In the genomic region with DNA sequence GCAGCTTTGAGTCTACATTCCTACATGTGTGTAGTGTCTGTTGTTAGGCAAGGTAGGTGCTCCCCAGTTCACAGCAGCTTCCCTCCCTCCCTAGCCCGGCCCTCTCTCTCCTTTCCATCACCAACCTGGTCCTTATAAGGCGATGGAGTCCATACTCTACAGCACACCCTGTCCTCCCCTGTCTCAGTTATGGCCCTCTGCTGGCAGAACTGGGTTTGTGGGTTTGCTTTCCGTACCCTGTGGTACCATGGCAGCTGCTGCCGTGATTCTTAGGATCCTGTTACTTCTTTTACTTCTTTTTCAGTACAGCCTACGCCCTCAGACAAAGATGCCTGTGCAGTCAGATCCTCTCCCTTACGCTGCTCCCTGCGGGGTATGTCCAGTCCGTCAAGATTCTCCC, we compare ENCODE assay signal across 9 cellular contexts. TPM values are rescaled to one million over a fixed set of nuclear protein-coding genes. Genes with fewer than 3 reads are reported as not detected.
DNase-seq lines count a peak whose midpoint lies in the region; ATAC-seq and TF ChIP-seq lines count a peak whose summit lies in the region.
"Had no signal": no experiment of that assay in that cellular context is flagged by ENCODE, and none has a peak within 500 bp of the region (broad histone marks: within the 10 kb centered on the region; RNA-seq: fewer than 3 reads in every experiment).

No MANE protein-coding gene starts in this region.

- in situ Hi-C loops in mammary epithelial cell (cut with MboI; ENCODE audit: low sequenced_read_pairs in 2 of 2): loop anchor here in 1 of 2 donors (25.0 kb wide), 1 partner anchor 224 kb away; no protein-coding TSS in a partner anchor

- H3K9me3 Mint-ChIP-seq in Caco-2 (ENCODE audit: unreplicated experiment) (no peaks in the 10 kb centered on the region), osteocyte (ENCODE audit: unreplicated experiment) (no peaks in the 10 kb centered on the region)

- CTCF ChIA-PET in Caco-2 (lab: Charles Lee) (no interaction called here), mammary epithelial cell (lab: Charles Lee; ENCODE audit: low non-redundant PET) (interaction anchor here (0.6 kb wide), 1 partner anchor 151 kb away, joined by 4 read pairs; no protein-coding TSS in a partner anchor)

- H3K4me3 Mint-ChIP-seq in Caco-2 (ENCODE audit: unreplicated experiment) (no peak overlapping the region), osteocyte (ENCODE audit: unreplicated experiment) (no peak overlapping the region)

- TF ChIP-seq CTCF in Caco-2 (IDR thresholded peaks at IDR 0.05; ENCODE audit: insufficient read depth in 1 of 2, low read depth in 1 of 2, low read length in 1 of 2, severe bottlenecking in 1 of 2, unreplicated experiment in 1 of 2) (peak; percentile 13 to 45), OCI-LY3 (IDR thresholded peaks at IDR 0.05; ENCODE audit: low read depth, low read length) (peak; percentile 35), mammary epithelial cell (conservative IDR thresholded peaks at IDR 0.05 in 1 of 2, IDR thresholded peaks at IDR 0.05 in 1 of 2; ENCODE audit: extremely low read depth in 1 of 2, insufficient read depth in 1 of 2, low read depth in 1 of 2, low read length in 2 of 2) (peak; percentile 20 to 35), osteocyte (IDR thresholded peaks at IDR 0.05) (peak; percentile 38), sigmoid colon (IDR thresholded peaks at IDR 0.05) (no peak)

- no peak for TF ChIP-seq EP300 in sigmoid colon (IDR thresholded peaks at IDR 0.05)

- 79% methylated on average over 8 of the region's 8 CpGs for WGBS in mammary epithelial cell (ENCODE audit: low coverage, missing lambda C conversion rate)
- 54 to 60% methylated on average over 8 of the region's 8 CpGs for WGBS in aorta, 2 donors
- WGBS in sigmoid colon, 2 donors: 55 to 72% methylated on average over 8 of the region's 8 CpGs

- BruUV-seq in Caco-2 (replicated peaks; lab: Mats Ljungman, UMichigan) (no TSS peak), mammary epithelial cell (replicated peaks; lab: Mats Ljungman, UMichigan) (no TSS peak)

- ATAC-seq in GM21576 (IDR thresholded peaks at IDR 0.05; ENCODE audit: unreplicated experiment) (peak; percentile 79), aorta (ENCODE audit: low FRiP score) (no peak)

- intact Hi-C loops in Caco-2 (cut with micrococcal nuclease; ENCODE audit: unreplicated experiment) (no loop called here), mammary epithelial cell (cut with micrococcal nuclease) (loop anchor here (2.0 to 10.0 kb wide), 2 partner anchors 165 to 371 kb away; a partner anchor contains a TSS), aorta (cut with DNase I) (no loop called here), sigmoid colon (cut with DNase I) (no loop called here)

- no peaks in the 10 kb centered on the region for H3K4me1 ChIP-seq in Caco-2
- no peaks in the 10 kb centered on the region for H3K4me1 ChIP-seq in OCI-LY3 (ENCODE audit: low read length)
- H3K4me1 ChIP-seq in mammary epithelial cell (ENCODE audit: insufficient read depth, low read length): peaks cover 5% of the 10 kb centered on the region
- H3K4me1 ChIP-seq in aorta (ENCODE audit: control insufficient read depth in 1 of 2, insufficient read depth in 2 of 2, low read length in 2 of 2): no peaks in the 10 kb centered on the region
- H3K4me1 ChIP-seq in sigmoid colon: no peaks in the 10 kb centered on the region

- H3K9me3 ChIP-seq in Caco-2 (no peaks in the 10 kb centered on the region), OCI-LY3 (ENCODE audit: insufficient read depth, low read length) (no peaks in the 10 kb centered on the region), mammary epithelial cell (replicated peaks; ENCODE audit: insufficient read depth, low read length) (no peaks in the 10 kb centered on the region), aorta (ENCODE audit: control insufficient read depth, low read length) (no peaks in the 10 kb centered on the region), sigmoid colon (no peaks in the 10 kb centered on the region)
- H3K9me3 ChIP-seq: thoracic aorta had no signal

- no peaks in the 10 kb centered on the region for H3K36me3 ChIP-seq in Caco-2 (ENCODE audit: control insufficient read depth, insufficient read depth, low read length)
- H3K36me3 ChIP-seq in OCI-LY3 (replicated peaks; ENCODE audit: low read depth, low read length): no peaks in the 10 kb centered on the region
- H3K36me3 ChIP-seq in mammary epithelial cell (ENCODE audit: insufficient read depth, low read length): no peaks in the 10 kb centered on the region
- no peaks in the 10 kb centered on the region for H3K36me3 ChIP-seq in aorta (ENCODE audit: control insufficient read depth in 1 of 2, insufficient read depth in 2 of 2, low read length in 1 of 2)
- no peaks in the 10 kb centered on the region for H3K36me3 ChIP-seq in sigmoid colon
- H3K36me3 ChIP-seq: thoracic aorta had no signal

- dilution Hi-C loops in mammary epithelial cell (cut with HindIII; ENCODE audit: low sequenced_read_pairs): no loop called here

- H3K4me2 ChIP-seq in OCI-LY3 (ENCODE audit: low read length) (peak overlapping the region; percentile 59), mammary epithelial cell (ENCODE audit: insufficient read depth, low read depth, low read length) (no peak overlapping the region)

- TF ChIP-seq POLR2A in sigmoid colon (IDR thresholded peaks at IDR 0.05): no peak

- DNase-seq in Caco-2 (peak; percentile 28 to 34), mammary epithelial cell (no peak), osteocyte (ENCODE audit: extremely low spot score, unreplicated experiment) (no peak), aorta (no peak), sigmoid colon (no peak)
- no peak for DNase-seq in effector CD4-positive, alpha-beta T cell

- no peak overlapping the region for H3K9ac ChIP-seq in OCI-LY3 (ENCODE audit: low read length)
- H3K9ac ChIP-seq in mammary epithelial cell (ENCODE audit: insufficient read depth, low read length): no peak overlapping the region

- H4K20me1 ChIP-seq in OCI-LY3 (ENCODE audit: insufficient read depth, low read length) (no peaks in the 10 kb centered on the region), mammary epithelial cell (ENCODE audit: insufficient read depth, low read length) (no peaks in the 10 kb centered on the region)

- no peaks in the 10 kb centered on the region for H3K4me1 Mint-ChIP-seq in Caco-2 (ENCODE audit: low read depth, unreplicated experiment)
- peaks cover 4% of the 10 kb centered on the region for H3K4me1 Mint-ChIP-seq in osteocyte (ENCODE audit: unreplicated experiment)

- POLR2A ChIA-PET in Caco-2 (lab: Charles Lee): no interaction called here

- H3K36me3 Mint-ChIP-seq in Caco-2 (ENCODE audit: insufficient read depth, unreplicated experiment) (no peaks in the 10 kb centered on the region), osteocyte (ENCODE audit: unreplicated experiment) (peaks cover 10% of the 10 kb centered on the region)

- no peak overlapping the region for H3K27ac Mint-ChIP-seq in Caco-2 (ENCODE audit: unreplicated experiment)
- no peak overlapping the region for H3K27ac Mint-ChIP-seq in osteocyte (ENCODE audit: unreplicated experiment)

- H3K27me3 Mint-ChIP-seq in Caco-2 (ENCODE audit: insufficient read depth, unreplicated experiment) (no peaks in the 10 kb centered on the region), osteocyte (ENCODE audit: unreplicated experiment) (no peaks in the 10 kb centered on the region)

- H3K4me3 ChIP-seq in Caco-2 (ENCODE audit: low read depth, low read length): no peak overlapping the region
- peak overlapping the region; percentile 52 for H3K4me3 ChIP-seq in OCI-LY3 (ENCODE audit: low read length)
- no peak overlapping the region for H3K4me3 ChIP-seq in mammary epithelial cell (replicated peaks in 1 of 3; ENCODE audit: insufficient read depth in 1 of 3, low read depth in 2 of 3, low read length in 3 of 3)
- no peak overlapping the region for H3K4me3 ChIP-seq in aorta (ENCODE audit: low read length in 2 of 2)
- no peak overlapping the region for H3K4me3 ChIP-seq in sigmoid colon
- H3K4me3 ChIP-seq: thoracic aorta had no signal

- no peaks in the 10 kb centered on the region for H3K27me3 ChIP-seq in Caco-2 (replicated peaks; ENCODE audit: control insufficient read depth, insufficient read depth, low read length)
- no peaks in the 10 kb centered on the region for H3K27me3 ChIP-seq in OCI-LY3 (ENCODE audit: low read depth, low read length)
- no peaks in the 10 kb centered on the region for H3K27me3 ChIP-seq in mammary epithelial cell (ENCODE audit: insufficient read depth, low read length)
- no peaks in the 10 kb centered on the region for H3K27me3 ChIP-seq in aorta (ENCODE audit: control insufficient read depth in 1 of 2, insufficient read depth in 2 of 2, low read length in 1 of 2)
- no peaks in the 10 kb centered on the region for H3K27me3 ChIP-seq in sigmoid colon

- H2AFZ ChIP-seq in OCI-LY3 (ENCODE audit: low read depth, low read length): peak overlapping the region; percentile 83
- peak overlapping the region; percentile 50 for H2AFZ ChIP-seq in mammary epithelial cell (ENCODE audit: low read depth, low read length)

- H3K79me2 ChIP-seq in OCI-LY3 (ENCODE audit: low read length) (no peaks in the 10 kb centered on the region), mammary epithelial cell (ENCODE audit: insufficient read depth, low read length) (no peaks in the 10 kb centered on the region)

- no peak overlapping the region for H3K27ac ChIP-seq in OCI-LY3 (ENCODE audit: low read length)
- no peak overlapping the region for H3K27ac ChIP-seq in mammary epithelial cell (ENCODE audit: insufficient read depth, low read depth, low read length)
- no peak overlapping the region for H3K27ac ChIP-seq in aorta (ENCODE audit: low read depth in 1 of 2, low read length in 2 of 2)
- H3K27ac ChIP-seq in sigmoid colon: no peak overlapping the region
- H3K27ac ChIP-seq: thoracic aorta had no signal

RNA-seq across cellular contexts. Expression of a gene that starts 31.7 kb away (rescaled TPM):
- not detected in 2 replicates for total RNA-seq in Caco-2 (2022)
- 1 to 10 TPM; 1.0 to 1.7 TPM for total RNA-seq in mammary epithelial cell
- polyA plus RNA-seq in mammary epithelial cell: 0.37 TPM
- polyA minus RNA-seq in mammary epithelial cell: not detected
- total RNA-seq in osteocyte: 31.5 and 38.1 TPM in 2 replicates
- 1 to 10 TPM in 1 of 2 donors, under 1 TPM in 1; 0.71 to 2.1 TPM for total RNA-seq in aorta
- polyA plus RNA-seq in aorta: 1 to 10 TPM in 1 of 2 donors, not detected in 1; 8.9 TPM
- 1 to 10 TPM in 3 of 4 donors, under 1 TPM in 1; 0.33 to 6.1 (median 1.7) TPM for total RNA-seq in sigmoid colon
- 1 to 10 TPM in 2 of 3 donors, not detected in 1; 1.8 to 2.0 TPM for polyA plus RNA-seq in sigmoid colon

Comparison
In these comparisons a context has a peak if more than half of its experiments do, and no peak if none do; other contexts are left out.
1. DNase-seq: peak in Caco-2 (2 of 2); none in mammary epithelial cell (single experiment), osteocyte (single experiment), aorta (0 of 2), sigmoid colon (single experiment) and effector CD4-positive, alpha-beta T cell (single experiment).
2. CTCF ChIP-seq: peak in Caco-2 (2 of 2), OCI-LY3 (single experiment), mammary epithelial cell (2 of 2) and osteocyte (single experiment); none in sigmoid colon (0 of 4).